Comparison of ENCODE assay signal across 15 cellular contexts in genomic region chr12:88575361-88575959, GRCh38. TPM values are rescaled to one million over a fixed set of nuclear protein-coding genes. Genes with fewer than 3 reads are reported as not detected.
A peak's percentile ranks its signal among the peaks of the same experiment; 100 is the strongest.
DNase-seq lines count a peak whose midpoint lies in the region; ATAC-seq and TF ChIP-seq lines count a peak whose summit lies in the region.
"Had no signal": no experiment of that assay in that cellular context is flagged by ENCODE, and none has a peak within 500 bp of the region (broad histone marks: within the 10 kb centered on the region; RNA-seq: fewer than 3 reads in every experiment).

No MANE protein-coding gene starts in this region.

- intact Hi-C loops in Calu3 (cut with micrococcal nuclease; ENCODE audit: unreplicated experiment), result loop anchor here (5.0 kb wide), 3 partner anchors 162 to 423 kb away; no protein-coding TSS in a partner anchor
- intact Hi-C loops in activated CD4-positive, alpha-beta T cell treated with anti-CD3 and anti-CD28 coated beads, Interleukin-2, amount 10 ng/mL, durations not matched to agents 24 days and 14 days (cut with micrococcal nuclease), result no loop called here

- no peaks in the 10 kb centered on the region for H3K27me3 Mint-ChIP-seq in Calu3 (ENCODE audit: unreplicated experiment)
- H3K27me3 Mint-ChIP-seq in activated CD4-positive, alpha-beta T cell treated with anti-CD3 and anti-CD28 coated beads, Interleukin-2, amount 10 ng/mL, durations not matched to agents 24 days and 14 days, result peaks cover 41% of the 10 kb centered on the region

- H3K9me3 ChIP-seq in fibroblast of lung (ENCODE audit: control insufficient read depth, insufficient read depth, low read depth, low read length), result no peaks in the 10 kb centered on the region

- H3K9ac ChIP-seq in fibroblast of lung (ENCODE audit: insufficient read depth, low read length) (no peak overlapping the region), rectal smooth muscle tissue (ENCODE audit: low read length) (no peak overlapping the region)

- H3K27me3 ChIP-seq in fibroblast of lung (ENCODE audit: control insufficient read depth, insufficient read depth, low read length) (no peaks in the 10 kb centered on the region), rectal smooth muscle tissue (ENCODE audit: control insufficient read depth, insufficient read depth, low read length) (no peaks in the 10 kb centered on the region)

- DNase-seq in Calu3, result no peak
- peak; percentile 31 to 71 for DNase-seq in NCI-H2081 (lab: John Stamatoyannopoulos, UW)
- DNase-seq in fibroblast of lung (ENCODE audit: low read depth in 2 of 2), result peak in 1 of 2 donors; percentile 47
- DNase-seq in activated CD4-positive, alpha-beta T cell treated with anti-CD3 and anti-CD28 coated beads, Interleukin-2, amount 10 ng/mL, durations not matched to agents 24 days and 14 days, result no peak
- DNase-seq in HT-29 (ENCODE audit: low spot score), result no peak
- no peak for DNase-seq in DMS 273 (lab: John Stamatoyannopoulos, UW; ENCODE audit: unreplicated experiment)
- DNase-seq: activated CD8-positive, alpha-beta T cell treated with anti-CD3 and anti-CD28 coated beads, Interleukin-2, amount 10 ng/mL, durations not matched to agents 7 days and 5 days; amygdala; kidney; NCI-H510A treated with DMSO at 0.1 percent for 48 hours; posterior cingulate gyrus had no signal

- peaks cover 92% of the 10 kb centered on the region for H3K79me2 ChIP-seq in fibroblast of lung (ENCODE audit: control insufficient read depth, insufficient read depth, low read length)

- H3K4me3 Mint-ChIP-seq in Calu3 (ENCODE audit: low read depth, unreplicated experiment), result peak overlapping the region; percentile 91
- no peak overlapping the region for H3K4me3 Mint-ChIP-seq in activated CD4-positive, alpha-beta T cell treated with anti-CD3 and anti-CD28 coated beads, Interleukin-2, amount 10 ng/mL, durations not matched to agents 24 days and 14 days
- H3K4me3 Mint-ChIP-seq: activated CD8-positive, alpha-beta T cell treated with anti-CD3 and anti-CD28 coated beads, Interleukin-2, amount 10 ng/mL, durations not matched to agents 7 days and 5 days; activated T-helper 17 cell treated with anti-CD3 and anti-CD28 coated beads, Interleukin-2, amount 50 U/mL, for 72 hours; stimulated activated naive CD8-positive, alpha-beta T cell treated with anti-CD3 and anti-CD28 coated beads, Interleukin-15, Interleukin-2, amounts not matched to agents 100 ng/mL and 50 ng/mL, for 24 hours had no signal

- H3K4me3 ChIP-seq in fibroblast of lung (replicated peaks in 1 of 4; ENCODE audit: control extremely low read depth in 1 of 4, insufficient read depth in 1 of 4, low read depth in 3 of 4, low read length in 4 of 4) (peak overlapping the region in 1 of 4 experiments; percentile 96), rectal smooth muscle tissue (ENCODE audit: low read length) (peak overlapping the region; percentile 28)

- peak overlapping the region; percentile 30 for H3K27ac Mint-ChIP-seq in Calu3 (ENCODE audit: unreplicated experiment)
- H3K27ac Mint-ChIP-seq in activated CD4-positive, alpha-beta T cell treated with anti-CD3 and anti-CD28 coated beads, Interleukin-2, amount 10 ng/mL, durations not matched to agents 24 days and 14 days, result no peak overlapping the region
- H3K27ac Mint-ChIP-seq: activated CD8-positive, alpha-beta T cell treated with anti-CD3 and anti-CD28 coated beads, Interleukin-2, amount 10 ng/mL, durations not matched to agents 7 days and 5 days; activated T-helper 17 cell treated with anti-CD3 and anti-CD28 coated beads, Interleukin-2, amount 50 U/mL, for 72 hours; stimulated activated naive CD8-positive, alpha-beta T cell treated with anti-CD3 and anti-CD28 coated beads, Interleukin-15, Interleukin-2, amounts not matched to agents 100 ng/mL and 50 ng/mL, for 24 hours had no signal

- H4K20me1 ChIP-seq in fibroblast of lung (ENCODE audit: control insufficient read depth, extremely low read depth, insufficient read depth, low read length), result peaks cover 3% of the 10 kb centered on the region

- TF ChIP-seq CTCF in Calu3 (IDR thresholded peaks at IDR 0.05; ENCODE audit: unreplicated experiment), result no peak
- TF ChIP-seq CTCF in fibroblast of lung (conservative IDR thresholded peaks at IDR 0.05 in 1 of 2, IDR thresholded peaks at IDR 0.05 in 1 of 2; ENCODE audit: low read depth in 1 of 2, low read length in 2 of 2), result no peak

- H3K4me1 Mint-ChIP-seq in Calu3 (ENCODE audit: low read depth, unreplicated experiment), result peaks cover 70% of the 10 kb centered on the region
- peaks cover 5% of the 10 kb centered on the region for H3K4me1 Mint-ChIP-seq in activated CD4-positive, alpha-beta T cell treated with anti-CD3 and anti-CD28 coated beads, Interleukin-2, amount 10 ng/mL, durations not matched to agents 24 days and 14 days
- H3K4me1 Mint-ChIP-seq: activated T-helper 17 cell treated with anti-CD3 and anti-CD28 coated beads, Interleukin-2, amount 50 U/mL, for 72 hours had no signal

- H3K4me1 ChIP-seq in fibroblast of lung (ENCODE audit: control insufficient read depth, extremely low read depth, insufficient read depth, low read length) (peaks cover 14% of the 10 kb centered on the region), rectal smooth muscle tissue (ENCODE audit: control insufficient read depth, insufficient read depth, low read length) (peaks cover 33% of the 10 kb centered on the region)

- peaks cover 25% of the 10 kb centered on the region for H3K36me3 Mint-ChIP-seq in Calu3 (ENCODE audit: insufficient read depth, unreplicated experiment)
- no peaks in the 10 kb centered on the region for H3K36me3 Mint-ChIP-seq in activated CD4-positive, alpha-beta T cell treated with anti-CD3 and anti-CD28 coated beads, Interleukin-2, amount 10 ng/mL, durations not matched to agents 24 days and 14 days (ENCODE audit: low read depth)

- H3K27ac ChIP-seq in fibroblast of lung (ENCODE audit: insufficient read depth, low read length), result no peak overlapping the region
- peak overlapping the region; percentile 73 for H3K27ac ChIP-seq in rectal smooth muscle tissue (ENCODE audit: low read depth, low read length)

- BruUV-seq in Calu3 (replicated peaks; lab: Mats Ljungman, UMichigan), result no TSS peak

- no peak overlapping the region for H2AFZ ChIP-seq in fibroblast of lung (ENCODE audit: low read length)

- ATAC-seq in HG03565 (IDR thresholded peaks at IDR 0.05; ENCODE audit: unreplicated experiment), result no peak
- ATAC-seq: activated CD8-positive, alpha-beta T cell treated with anti-CD3 and anti-CD28 coated beads, Interleukin-2, amount 10 ng/mL, durations not matched to agents 7 days and 5 days; activated T-helper 17 cell treated with anti-CD3 and anti-CD28 coated beads, Interleukin-2, amount 50 U/mL, for 72 hours had no signal

- CTCF ChIA-PET in Calu3 (lab: Charles Lee), result no interaction called here

- H3K36me3 ChIP-seq in fibroblast of lung (ENCODE audit: control insufficient read depth, insufficient read depth, low read length) (no peaks in the 10 kb centered on the region), rectal smooth muscle tissue (ENCODE audit: control insufficient read depth, insufficient read depth, low read length) (no peaks in the 10 kb centered on the region)

- H3K9me3 Mint-ChIP-seq in Calu3 (ENCODE audit: low read depth, unreplicated experiment), result no peaks in the 10 kb centered on the region
- H3K9me3 Mint-ChIP-seq in activated CD4-positive, alpha-beta T cell treated with anti-CD3 and anti-CD28 coated beads, Interleukin-2, amount 10 ng/mL, durations not matched to agents 24 days and 14 days, result no peaks in the 10 kb centered on the region
- H3K9me3 Mint-ChIP-seq: activated T-helper 17 cell treated with anti-CD3 and anti-CD28 coated beads, Interleukin-2, amount 50 U/mL, for 72 hours; stimulated activated naive CD8-positive, alpha-beta T cell treated with anti-CD3 and anti-CD28 coated beads, Interleukin-15, Interleukin-2, amounts not matched to agents 100 ng/mL and 50 ng/mL, for 24 hours had no signal

- peak overlapping the region; percentile 70 for H3K4me2 ChIP-seq in fibroblast of lung (ENCODE audit: extremely low read depth, insufficient read depth, low read length)

RNA-seq across cellular contexts. Expression of gene KITLG, which starts 4.8 kb away (rescaled TPM):
- total RNA-seq in Calu3 (2022), result 29.9 and 34.5 TPM in 2 replicates
- 45.7 and 64.6 TPM in 2 replicates for total RNA-seq in fibroblast of lung
- polyA plus RNA-seq in fibroblast of lung, result 37.7 and 132 TPM in 2 replicates
- 28.6 and 88.5 TPM in 2 replicates for polyA plus RNA-seq in fibroblast of lung (2012)
- 6.8 and 24.2 TPM in 2 replicates for polyA minus RNA-seq in fibroblast of lung (ENCODE audit: low replicate concordance)
- total RNA-seq in activated CD4-positive, alpha-beta T cell treated with anti-CD3 and anti-CD28 coated beads, Interleukin-2, amount 10 ng/mL, durations not matched to agents 24 days and 14 days, result 0.09 and 0.30 TPM in 2 replicates
- total RNA-seq in HT-29 (2014; rRNA removed; shearing (Covaris generic)), result 37.8 and 42.1 TPM in 2 replicates
- total RNA-seq: activated CD8-positive, alpha-beta T cell treated with anti-CD3 and anti-CD28 coated beads, Interleukin-2, amount 10 ng/mL, durations not matched to agents 7 days and 5 days had no signal

Comparison
In these comparisons a context has a peak if more than half of its experiments do, and no peak if none do; other contexts are left out.
1. DNase-seq: peak in NCI-H2081 (2 of 2); none in Calu3 (single experiment), activated CD4-positive, alpha-beta T cell treated with anti-CD3 and anti-CD28 coated beads, Interleukin-2, amount 10 ng/mL, durations not matched to agents 24 days and 14 days (single experiment), HT-29 (single experiment) and DMS 273 (single experiment).
2. RNA of gene KITLG, which starts 4.8 kb away (total RNA-seq): 45.7 to 64.6 TPM in fibroblast of lung, 37.8 to 42.1 TPM in HT-29 and 29.9 to 34.5 TPM in Calu3; 0.09 to 0.30 TPM in activated CD4-positive, alpha-beta T cell treated with anti-CD3 and anti-CD28 coated beads, Interleukin-2, amount 10 ng/mL, durations not matched to agents 24 days and 14 days; every median in the first group is over 10 times any median in the second.